Comparison of ENCODE assay signal across 11 cellular contexts in the genomic region with DNA sequence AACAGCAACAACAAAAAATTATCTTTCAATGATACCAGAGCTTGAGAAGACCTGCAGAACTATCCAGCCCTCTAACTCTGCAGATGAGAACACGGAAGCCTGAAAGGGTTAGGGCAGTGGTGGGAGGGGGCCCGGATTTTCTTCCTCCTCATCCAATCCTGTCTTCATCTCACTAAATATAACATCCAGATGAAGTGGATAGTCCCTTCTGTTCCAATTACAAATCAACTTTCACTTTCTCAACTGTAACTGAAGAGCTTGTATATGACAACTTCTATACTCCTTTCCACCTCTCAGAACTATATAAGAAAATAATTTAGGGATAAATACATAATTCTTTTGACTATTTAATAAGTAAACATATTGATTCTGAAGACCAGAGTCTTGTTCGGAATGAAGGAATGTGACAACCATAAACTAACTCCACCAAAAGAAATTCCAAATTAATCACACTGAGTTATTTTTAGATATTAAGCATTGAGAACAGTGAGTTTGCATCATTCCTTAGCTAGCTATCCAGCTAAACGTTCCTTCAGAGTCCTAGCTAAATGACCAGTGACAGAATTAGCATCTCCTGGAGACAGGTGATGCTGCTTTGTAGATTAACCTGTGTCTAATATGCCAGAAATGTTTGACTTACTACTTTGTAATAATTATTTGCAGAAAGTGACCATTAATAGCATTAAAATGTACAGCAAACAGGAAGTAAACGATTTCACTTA. TPM values are rescaled to one million over a fixed set of nuclear protein-coding genes. Genes with fewer than 3 reads are reported as not detected.
DNase-seq lines count a peak whose midpoint lies in the region; ATAC-seq and TF ChIP-seq lines count a peak whose summit lies in the region.
"Had no signal": no experiment of that assay in that cellular context is flagged by ENCODE, and none has a peak within 500 bp of the region (broad histone marks: within the 10 kb centered on the region; RNA-seq: fewer than 3 reads in every experiment).

No MANE protein-coding gene starts in this region.

- H3K27me3 ChIP-seq in fibroblast of lung (ENCODE audit: control insufficient read depth, insufficient read depth, low read length) = no peaks in the 10 kb centered on the region
- no peaks in the 10 kb centered on the region for H3K27me3 ChIP-seq in right lobe of liver
- no peaks in the 10 kb centered on the region for H3K27me3 ChIP-seq in aorta (ENCODE audit: control insufficient read depth in 1 of 2, insufficient read depth in 2 of 2, low read length in 1 of 2)
- H3K27me3 ChIP-seq in mammary epithelial cell (ENCODE audit: insufficient read depth, low read length) = no peaks in the 10 kb centered on the region
- H3K27me3 ChIP-seq: thyroid gland had no signal

- no peak overlapping the region for H2AFZ ChIP-seq in fibroblast of lung (ENCODE audit: low read length)
- H2AFZ ChIP-seq in mammary epithelial cell (ENCODE audit: low read depth, low read length) = no peak overlapping the region

- TF ChIP-seq CTCF in fibroblast of lung (conservative IDR thresholded peaks at IDR 0.05 in 1 of 2, IDR thresholded peaks at IDR 0.05 in 1 of 2; ENCODE audit: low read depth in 1 of 2, low read length in 2 of 2) (no peak), right lobe of liver (IDR thresholded peaks at IDR 0.05) (no peak), mammary epithelial cell (conservative IDR thresholded peaks at IDR 0.05 in 1 of 2, IDR thresholded peaks at IDR 0.05 in 1 of 2; ENCODE audit: extremely low read depth in 1 of 2, insufficient read depth in 1 of 2, low read depth in 1 of 2, low read length in 2 of 2) (no peak)

- dilution Hi-C loops in mammary epithelial cell (cut with HindIII; ENCODE audit: low sequenced_read_pairs) = no loop called here

- no peaks in the 10 kb centered on the region for H3K9me3 ChIP-seq in SK-N-MC (ENCODE audit: low read depth, low read length)
- no peaks in the 10 kb centered on the region for H3K9me3 ChIP-seq in fibroblast of lung (ENCODE audit: control insufficient read depth, insufficient read depth, low read depth, low read length)
- no peaks in the 10 kb centered on the region for H3K9me3 ChIP-seq in right lobe of liver
- H3K9me3 ChIP-seq in aorta (ENCODE audit: control insufficient read depth, low read length) = no peaks in the 10 kb centered on the region
- no peaks in the 10 kb centered on the region for H3K9me3 ChIP-seq in mammary epithelial cell (replicated peaks; ENCODE audit: insufficient read depth, low read length)
- H3K9me3 ChIP-seq: thyroid gland had no signal

- in situ Hi-C loops in KBM-7 (cut with MboI; ENCODE audit: low pct_unique_long_range_greater_than_20kb, low sequenced_read_pairs) = no loop called here
- in situ Hi-C loops in mammary epithelial cell (cut with MboI; ENCODE audit: low sequenced_read_pairs in 2 of 2) = no loop called here

- intact Hi-C loops in right lobe of liver (cut with DNase I) (no loop called here), aorta (cut with DNase I) (no loop called here), mammary epithelial cell (cut with micrococcal nuclease) (no loop called here)

- CTCF ChIA-PET in mammary epithelial cell (lab: Charles Lee; ENCODE audit: low non-redundant PET) = interaction anchor here (0.6 kb wide), 1 partner anchor 503 kb away, joined by 3 read pairs; no protein-coding TSS in a partner anchor

- H3K27ac ChIP-seq in SK-N-MC = peak overlapping the region; percentile 3; the same call in 1 of the 2 replicates
- peak overlapping the region; percentile 22 for H3K27ac ChIP-seq in fibroblast of lung (ENCODE audit: insufficient read depth, low read length)
- H3K27ac ChIP-seq in right lobe of liver = peak overlapping the region in 2 of 3 donors; percentile 7 to 83
- H3K27ac ChIP-seq in aorta (ENCODE audit: low read depth in 1 of 2, low read length in 2 of 2) = no peak overlapping the region
- H3K27ac ChIP-seq in mammary epithelial cell (ENCODE audit: insufficient read depth, low read depth, low read length) = no peak overlapping the region
- H3K27ac ChIP-seq: thyroid gland had no signal

- DNase-seq in SK-N-MC (ENCODE audit: low read depth, low spot score) (no peak), fibroblast of lung (ENCODE audit: low read depth in 2 of 2) (peak; percentile 39 to 61), right lobe of liver (no peak), aorta (no peak), KBM-7 (no peak), COR-L47 (lab: John Stamatoyannopoulos, UW) (no peak), mammary epithelial cell (no peak)
- DNase-seq: effector memory CD4-positive, alpha-beta T cell; NCI-H1417; NCI-H524; thyroid gland had no signal

- no peaks in the 10 kb centered on the region for H4K20me1 ChIP-seq in fibroblast of lung (ENCODE audit: control insufficient read depth, extremely low read depth, insufficient read depth, low read length)
- H4K20me1 ChIP-seq in mammary epithelial cell (ENCODE audit: insufficient read depth, low read length) = no peaks in the 10 kb centered on the region

- peak overlapping the region; percentile 53 for H3K4me2 ChIP-seq in fibroblast of lung (ENCODE audit: extremely low read depth, insufficient read depth, low read length)
- no peak overlapping the region for H3K4me2 ChIP-seq in mammary epithelial cell (ENCODE audit: insufficient read depth, low read depth, low read length)

- peaks cover 6% of the 10 kb centered on the region for H3K4me1 ChIP-seq in fibroblast of lung (ENCODE audit: control insufficient read depth, extremely low read depth, insufficient read depth, low read length)
- H3K4me1 ChIP-seq in right lobe of liver = peaks cover 0 to 51% (median 16%) of the 10 kb centered on the region in 4 donors
- H3K4me1 ChIP-seq in aorta (ENCODE audit: control insufficient read depth in 1 of 2, insufficient read depth in 2 of 2, low read length in 2 of 2) = peaks cover 0 to 3% of the 10 kb centered on the region in 2 donors
- no peaks in the 10 kb centered on the region for H3K4me1 ChIP-seq in mammary epithelial cell (ENCODE audit: insufficient read depth, low read length)

- BruUV-seq in mammary epithelial cell (replicated peaks; lab: Mats Ljungman, UMichigan) = no TSS peak

- ATAC-seq in right lobe of liver (peak in 1 of 4 donors; percentile 3), aorta (ENCODE audit: low FRiP score) (no peak)

- H3K36me3 ChIP-seq in SK-N-MC (ENCODE audit: insufficient read depth, low read length) = peaks cover 13% of the 10 kb centered on the region
- peaks cover 2% of the 10 kb centered on the region for H3K36me3 ChIP-seq in fibroblast of lung (ENCODE audit: control insufficient read depth, insufficient read depth, low read length)
- H3K36me3 ChIP-seq in right lobe of liver = no peaks in the 10 kb centered on the region
- no peaks in the 10 kb centered on the region for H3K36me3 ChIP-seq in aorta (ENCODE audit: control insufficient read depth in 1 of 2, insufficient read depth in 2 of 2, low read length in 1 of 2)
- H3K36me3 ChIP-seq in mammary epithelial cell (ENCODE audit: insufficient read depth, low read length) = peaks cover 3% of the 10 kb centered on the region
- H3K36me3 ChIP-seq: thyroid gland had no signal

- H3K79me2 ChIP-seq in fibroblast of lung (ENCODE audit: control insufficient read depth, insufficient read depth, low read length) (no peaks in the 10 kb centered on the region), mammary epithelial cell (ENCODE audit: insufficient read depth, low read length) (no peaks in the 10 kb centered on the region)

- TF ChIP-seq POLR2A in right lobe of liver (IDR thresholded peaks at IDR 0.05) = no peak

- WGBS in right lobe of liver (ENCODE audit: insufficient coverage, low coverage, low lambda C conversion rate, missing lambda C conversion rate) = 26% methylated on average over 5 of the region's 5 CpGs
- 10 to 11% methylated on average over 5 of the region's 5 CpGs for WGBS in aorta, 2 donors
- 69% methylated on average over 5 of the region's 5 CpGs for WGBS in mammary epithelial cell (ENCODE audit: low coverage, missing lambda C conversion rate)

- no peak overlapping the region for H3K9ac ChIP-seq in SK-N-MC (ENCODE audit: insufficient read length)
- no peak overlapping the region for H3K9ac ChIP-seq in fibroblast of lung (ENCODE audit: insufficient read depth, low read length)
- no peak overlapping the region for H3K9ac ChIP-seq in mammary epithelial cell (ENCODE audit: insufficient read depth, low read length)

- H3K4me3 ChIP-seq in SK-N-MC (no peak overlapping the region), fibroblast of lung (replicated peaks in 1 of 4; ENCODE audit: control extremely low read depth in 1 of 4, insufficient read depth in 1 of 4, low read depth in 3 of 4, low read length in 4 of 4) (peak overlapping the region; percentile 9 to 47 (median 26)), right lobe of liver (no peak overlapping the region), aorta (ENCODE audit: low read length in 2 of 2) (peak overlapping the region; percentile 26 to 93), mammary epithelial cell (replicated peaks in 1 of 3; ENCODE audit: insufficient read depth in 1 of 3, low read depth in 2 of 3, low read length in 3 of 3) (no peak overlapping the region)
- H3K4me3 ChIP-seq: thyroid gland had no signal

RNA-seq across cellular contexts. Expression of gene SFT2D3, which starts 32.7 kb away (rescaled TPM):
- total RNA-seq in fibroblast of lung (4.1 and 5.1 TPM in 2 replicates), right lobe of liver (1 to 10 TPM; 1.6 to 4.7 (median 3.4) TPM), aorta (1 to 10 TPM; 3.8 to 4.9 TPM), mammary epithelial cell (1 to 10 TPM; 3.2 to 9.2 TPM)
- polyA plus RNA-seq in fibroblast of lung (3.6 and 5.5 TPM in 2 replicates), aorta (1 to 10 TPM; 3.3 to 4.2 TPM), mammary epithelial cell (2.1 TPM)
- polyA plus RNA-seq in fibroblast of lung (2012) = not detected in 2 replicates
- polyA minus RNA-seq in fibroblast of lung (ENCODE audit: low replicate concordance) (0.74 and 0.75 TPM in 2 replicates), mammary epithelial cell (0.16 TPM)

RNA-seq across cellular contexts. Expression of gene LIMS2, which starts 58.6 kb away (rescaled TPM):
- total RNA-seq in fibroblast of lung (0.51 and 1.8 TPM in 2 replicates), right lobe of liver (10 to 100 TPM in 5 of 6 experiments, 1 to 10 TPM in 1; 6.6 to 37.7 (median 19.5) TPM), aorta (100 to 1,000 TPM; 189 to 248 TPM), mammary epithelial cell (1 to 10 TPM in 1 of 2 donors, under 1 TPM in 1; 0.42 to 8.0 TPM)
- polyA plus RNA-seq in fibroblast of lung (3.0 and 17.3 TPM in 2 replicates), aorta (1,000 to 10,000 TPM in 1 of 2 donors, 100 to 1,000 TPM in 1; 188 to 2,193 TPM), mammary epithelial cell (0.10 TPM)
- 9.7 and 42.5 TPM in 2 replicates for polyA plus RNA-seq in fibroblast of lung (2012)
- polyA minus RNA-seq in fibroblast of lung (ENCODE audit: low replicate concordance) (29.9 and 125 TPM in 2 replicates), mammary epithelial cell (not detected)

Comparison
In these comparisons a context has a peak if more than half of its experiments do, and no peak if none do; other contexts are left out.
1. DNase-seq: peak in fibroblast of lung (2 of 2); none in SK-N-MC (single experiment), right lobe of liver (0 of 3), aorta (0 of 2), KBM-7 (single experiment), COR-L47 (single experiment) and mammary epithelial cell (single experiment).
2. H3K27ac ChIP-seq: peak in SK-N-MC (single experiment), fibroblast of lung (single experiment) and right lobe of liver (2 of 3); none in aorta (0 of 2) and mammary epithelial cell (single experiment).
3. H3K4me3 ChIP-seq: peak in fibroblast of lung (4 of 4) and aorta (2 of 2); none in SK-N-MC (single experiment), right lobe of liver (0 of 3) and mammary epithelial cell (0 of 3).
4. RNA of gene LIMS2, which starts 58.6 kb away (total RNA-seq): 189 to 248 TPM in aorta; 6.6 to 37.7 TPM in right lobe of liver, 0.42 to 8.0 TPM in mammary epithelial cell and 0.51 to 1.8 TPM in fibroblast of lung; every median in the first group is over 4 times any median in the second.